30 cellular contexts compared by ENCODE assay signal in genomic region chr6:84648444-84648843, GRCh38.
"Had no signal": no experiment of that assay in that cellular context is flagged by ENCODE, and none has a peak within 500 bp of the region (broad histone marks: within the 10 kb centered on the region; RNA-seq: fewer than 3 reads in every experiment).

No MANE protein-coding gene starts in this region.

- H3K4me1 Mint-ChIP-seq: activated B cell treated with CpG ODN at 0.5 μM for 24 hours; activated T-helper 17 cell treated with anti-CD3 and anti-CD28 coated beads, Interleukin-2, amount 50 U/mL, for 72 hours; central memory CD8-positive, alpha-beta T cell had no signal

- H3K4me3 ChIP-seq: coronary artery, dorsolateral prefrontal cortex, esophagus muscularis mucosa, gastrocnemius medialis, heart left ventricle had no signal

- H3K27ac Mint-ChIP-seq: activated B cell treated with CpG ODN at 0.5 μM for 24 hours; activated CD8-positive, alpha-beta T cell treated with anti-CD3 and anti-CD28 coated beads for 36 hours; activated naive CD8-positive, alpha-beta T cell; activated T-helper 17 cell treated with anti-CD3 and anti-CD28 coated beads, Interleukin-2, amount 50 U/mL, for 72 hours; dendritic cell treated with granulocyte-macrophage colony-stimulating factor and Interleukin-4, amounts not matched to agents 40 ng/mL and 50 ng/mL, for 4 days had no signal

- DNase-seq: activated B cell treated with CpG ODN at 0.5 μM for 24 hours; activated CD4-positive, alpha-beta T cell treated with anti-CD3 and anti-CD28 coated beads for 48 hours; activated CD4-positive, alpha-beta T cell treated with anti-CD3 and anti-CD28 coated beads, Interleukin-2, amount 50 U/mL, for 1 hour; activated CD4-positive, alpha-beta T cell treated with anti-CD3 and anti-CD28 coated beads, Interleukin-2, amount 50 U/mL, for 48 hours; activated CD8-positive, alpha-beta memory T cell treated with anti-CD3 and anti-CD28 coated beads for 24 hours; activated CD8-positive, alpha-beta T cell treated with anti-CD3 and anti-CD28 coated beads for 36 hours; activated effector memory CD4-positive, alpha-beta T cell treated with Interleukin-2 at 50 U/mL for 16 hours; activated gamma-delta T cell treated with Interleukin-2 at 50 U/mL for 16 hours; activated naive CD4-positive, alpha-beta T cell treated with anti-CD3 and anti-CD28 coated beads, Interleukin-2, amount 50 U/mL, for 16 hours; activated naive CD4-positive, alpha-beta T cell treated with Interleukin-2 at 50 U/mL for 16 hours; activated T-cell treated with anti-CD3 and anti-CD28 coated beads, Interleukin-2, amount 50 U/mL, for 4 hours; amniotic stem cell; anterior cingulate cortex; brain microvascular endothelial cell; dorsolateral prefrontal cortex; effector memory CD4-positive, alpha-beta T cell; erythroblast; foreskin keratinocyte; gastrocnemius medialis; glutamatergic neuron; heart left ventricle; T-helper 2 cell had no signal

- H3K4me1 ChIP-seq: foreskin keratinocyte, gastrocnemius medialis had no signal

- H3K9me3 Mint-ChIP-seq: activated B cell treated with CpG ODN at 0.5 μM for 24 hours had no signal

- H3K9me3 ChIP-seq: esophagus muscularis mucosa, gastrocnemius medialis, heart left ventricle had no signal

- H3K36me3 Mint-ChIP-seq: activated naive CD8-positive, alpha-beta T cell had no signal

- H3K36me3 ChIP-seq: brain microvascular endothelial cell, esophagus muscularis mucosa, gastrocnemius medialis, heart left ventricle had no signal

- H3K27ac ChIP-seq: brain microvascular endothelial cell, coronary artery, dorsolateral prefrontal cortex, esophagus muscularis mucosa, foreskin keratinocyte, gastrocnemius medialis, heart left ventricle, VCaP had no signal

- ATAC-seq: activated CD4-positive, CD25-positive, alpha-beta regulatory T cell treated with anti-CD3 and anti-CD28 coated beads, Interleukin-2, amount 50 U/mL, for 24 hours; activated CD8-positive, alpha-beta T cell treated with anti-CD3 and anti-CD28 coated beads for 36 hours; activated T-cell treated with anti-CD3 and anti-CD28 coated beads, Interleukin-2, amount 50 U/mL, for 4 hours; activated T-helper 17 cell treated with anti-CD3 and anti-CD28 coated beads, Interleukin-2, amount 50 U/mL, for 72 hours; foreskin keratinocyte; gastrocnemius medialis; heart left ventricle had no signal

- H3K4me3 Mint-ChIP-seq: activated B cell treated with CpG ODN at 0.5 μM for 24 hours; activated CD8-positive, alpha-beta T cell treated with anti-CD3 and anti-CD28 coated beads for 36 hours; activated naive CD8-positive, alpha-beta T cell; activated T-cell treated with anti-CD3 and anti-CD28 coated beads, Interleukin-2, amount 50 U/mL, for 4 hours; activated T-helper 17 cell treated with anti-CD3 and anti-CD28 coated beads, Interleukin-2, amount 50 U/mL, for 72 hours; central memory CD8-positive, alpha-beta T cell; dendritic cell treated with granulocyte-macrophage colony-stimulating factor and Interleukin-4, amounts not matched to agents 40 ng/mL and 50 ng/mL, for 4 days had no signal

- H3K27me3 ChIP-seq: brain microvascular endothelial cell, esophagus muscularis mucosa, foreskin keratinocyte, gastrocnemius medialis, heart left ventricle had no signal

- H3K27me3 Mint-ChIP-seq: activated B cell treated with CpG ODN at 0.5 μM for 24 hours; activated T-helper 17 cell treated with anti-CD3 and anti-CD28 coated beads, Interleukin-2, amount 50 U/mL, for 72 hours; central memory CD8-positive, alpha-beta T cell; dendritic cell treated with granulocyte-macrophage colony-stimulating factor and Interleukin-4, amounts not matched to agents 40 ng/mL and 50 ng/mL, for 4 days had no signal
